In the genomic region with DNA sequence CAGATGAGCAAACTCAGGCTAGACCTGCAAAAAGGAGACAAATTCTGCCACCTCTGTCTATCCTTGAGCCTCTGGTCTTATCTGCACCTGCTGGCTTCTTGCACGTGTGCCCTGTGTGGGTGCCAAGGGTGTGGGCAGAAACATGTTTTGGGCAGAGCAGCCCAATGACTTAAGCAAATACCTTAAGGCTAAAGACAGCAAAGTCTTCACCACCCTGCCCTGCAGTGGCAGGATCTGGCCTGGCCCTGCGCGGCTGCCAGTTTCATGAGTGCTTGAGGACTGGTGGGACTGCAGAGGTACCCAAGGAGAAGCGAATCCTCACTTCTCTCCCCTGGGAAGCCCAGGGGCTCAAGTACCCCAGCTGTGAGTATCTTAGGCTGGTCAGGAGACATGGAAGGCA, we compare ENCODE assay signal across 28 cellular contexts. TPM values are rescaled to one million over a fixed set of nuclear protein-coding genes. Genes with fewer than 3 reads are reported as not detected.
A peak's percentile ranks its signal among the peaks of the same experiment; 100 is the strongest.
DNase-seq lines count a peak whose midpoint lies in the region; ATAC-seq and TF ChIP-seq lines count a peak whose summit lies in the region.
"Had no signal": no experiment of that assay in that cellular context is flagged by ENCODE, and none has a peak within 500 bp of the region (broad histone marks: within the 10 kb centered on the region; RNA-seq: fewer than 3 reads in every experiment).

No MANE protein-coding gene starts in this region.

- no peaks in the 10 kb centered on the region for H3K36me3 ChIP-seq in lung (ENCODE audit: control insufficient read depth in 2 of 2, insufficient read depth in 2 of 2, low read length in 2 of 2)
- H3K36me3 ChIP-seq: Peyer's patch, thoracic aorta had no signal

- in situ Hi-C loops in T47D (cut with HindIII; ENCODE audit: low pct_unique_long_range_greater_than_20kb, low sequenced_read_pairs) = no loop called here

- H3K9me3 ChIP-seq in lung (ENCODE audit: control insufficient read depth in 2 of 2, insufficient read depth in 1 of 2, low read length in 1 of 2) = no peaks in the 10 kb centered on the region
- H3K9me3 ChIP-seq: Peyer's patch, thoracic aorta had no signal

- no peak overlapping the region for H3K4me3 ChIP-seq in lung
- H3K4me3 ChIP-seq: GM23338, Peyer's patch, SK-N-MC, thoracic aorta had no signal

- DNase-seq in NCI-H2196 (lab: John Stamatoyannopoulos, UW; ENCODE audit: unreplicated experiment) (peak; percentile 30), NCI-H2196 treated with DMSO at 0.1 percent for 48 hours (lab: John Stamatoyannopoulos, UW; ENCODE audit: unreplicated experiment) (no peak), T47D (ENCODE audit: low read depth in 1 of 2, low spot score in 1 of 2) (peak; percentile 33 to 58), lung (ENCODE audit: low spot score) (peak; percentile 52), ureter (ENCODE audit: low spot score) (peak; percentile 52)
- DNase-seq in effector CD8-positive, alpha-beta T cell (lab: John Stamatoyannopoulos, UW) = no peak
- no peak for DNase-seq in activated CD4-positive, alpha-beta T cell treated with anti-CD3 and anti-CD28 coated beads, Interleukin-2, amount 50 U/mL, for 4 hours
- DNase-seq: 8988T; activated CD4-positive, alpha-beta T cell treated with anti-CD3 and anti-CD28 coated beads for 4 hours; activated naive CD4-positive, alpha-beta T cell; activated T-cell treated with anti-CD3 and anti-CD28 coated beads, Interleukin-2, amount 50 U/mL, for 4 hours; CD4-positive, alpha-beta memory T cell; cortex of kidney; DMS53; glutamatergic neuron; MM.1S; naive thymus-derived CD8-positive, alpha-beta T cell; NCI-H1436; NCI-H446 treated with DMSO at 0.1 percent for 48 hours; Peyer's patch; right cardiac atrium; stimulated activated CD4-positive, alpha-beta T cell treated with anti-CD3 and anti-CD28 coated beads, Interleukin-4, amount 100 ng/mL, for 4 hours; stimulated activated naive CD4-positive, alpha-beta T cell had no signal

- H3K27me3 ChIP-seq in lung (ENCODE audit: control insufficient read depth, insufficient read depth) = no peaks in the 10 kb centered on the region
- H3K27me3 ChIP-seq: Peyer's patch had no signal

- peaks cover 0 to 14% of the 10 kb centered on the region in 2 donors for H3K4me1 ChIP-seq in lung (ENCODE audit: control insufficient read depth in 2 of 2, insufficient read depth in 2 of 2, low read length in 2 of 2)
- H3K4me1 ChIP-seq: Peyer's patch had no signal

- ATAC-seq in lung (ENCODE audit: insufficient read depth, low FRiP score) (no peak), HG03442 (IDR thresholded peaks at IDR 0.05; ENCODE audit: unreplicated experiment) (no peak)
- ATAC-seq: activated T-cell treated with anti-CD3 and anti-CD28 coated beads, Interleukin-2, amount 50 U/mL, for 4 hours; GM23338; naive thymus-derived CD8-positive, alpha-beta T cell; right cardiac atrium had no signal

- TF ChIP-seq CTCF in lung (IDR thresholded peaks at IDR 0.05; ENCODE audit: control extremely low read depth, extremely low read depth) = no peak

- WGBS in lung, 2 donors = 64 to 84% methylated on average over 4 of the region's 4 CpGs

- no peak overlapping the region for H3K27ac ChIP-seq in lung (ENCODE audit: low read depth in 1 of 2, low read length in 1 of 2)
- H3K27ac ChIP-seq: Peyer's patch, SK-N-MC, thoracic aorta had no signal

RNA-seq across cellular contexts. Expression of a gene that starts 3.8 kb away (rescaled TPM):
- 10 to 100 TPM in 1 of 2 donors, under 1 TPM in 1; 0.14 to 30.3 TPM for total RNA-seq in lung
- polyA plus RNA-seq in lung = 10 to 100 TPM; 14.2 to 17.3 TPM
- total RNA-seq in ureter = 0.13 TPM
- total RNA-seq: activated T-cell treated with anti-CD3 and anti-CD28 coated beads, Interleukin-2, amount 50 U/mL, for 4 hours; CD4-positive, alpha-beta memory T cell; GM23338; naive thymus-derived CD8-positive, alpha-beta T cell; osteocyte; Peyer's patch had no signal
- polyA plus RNA-seq: CD4-positive, alpha-beta memory T cell; GM23338; naive thymus-derived CD8-positive, alpha-beta T cell had no signal

RNA-seq across cellular contexts. Expression of a gene that starts 56.2 kb away (rescaled TPM):
- total RNA-seq in lung (10 to 100 TPM in 1 of 2 donors, 1 to 10 TPM in 1; 3.6 to 16.2 TPM), ureter (11.7 TPM)
- 1 to 10 TPM; 3.4 to 5.3 TPM for polyA plus RNA-seq in lung
- total RNA-seq: GM23338; naive thymus-derived CD8-positive, alpha-beta T cell had no signal
- polyA plus RNA-seq: CD4-positive, alpha-beta memory T cell; GM23338; naive thymus-derived CD8-positive, alpha-beta T cell had no signal

Comparison
In these comparisons a context has a peak if more than half of its experiments do, and no peak if none do; other contexts are left out.
1. DNase-seq: peak in NCI-H2196 (single experiment), T47D (2 of 2), lung (single experiment) and ureter (single experiment); none in NCI-H2196 treated with DMSO at 0.1 percent for 48 hours (single experiment), effector CD8-positive, alpha-beta T cell (single experiment) and activated CD4-positive, alpha-beta T cell treated with anti-CD3 and anti-CD28 coated beads, Interleukin-2, amount 50 U/mL, for 4 hours (0 of 2).